Comparison of ENCODE assay signal across 11 cellular contexts in the genomic region with DNA sequence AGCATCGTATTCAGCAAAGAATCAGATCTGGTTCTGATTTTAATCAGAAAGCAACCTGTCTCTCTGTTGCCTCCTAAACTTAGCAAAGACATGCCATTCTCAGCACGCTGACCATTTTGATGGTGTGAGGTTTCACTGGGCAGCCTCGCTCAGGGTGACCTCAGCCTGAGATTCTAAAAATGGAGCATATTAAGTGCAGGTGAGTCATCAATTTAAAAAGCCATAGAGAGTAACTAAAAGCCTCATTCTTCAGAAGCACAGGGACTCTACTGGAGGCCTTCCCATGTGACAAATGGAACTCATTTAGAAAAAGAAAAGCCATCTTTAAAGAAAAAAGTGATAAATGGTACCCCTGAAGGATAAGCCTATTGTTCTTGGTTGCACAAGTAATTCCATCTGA.
DNase-seq lines count a peak whose midpoint lies in the region; ATAC-seq and TF ChIP-seq lines count a peak whose summit lies in the region.
"Had no signal": no experiment of that assay in that cellular context is flagged by ENCODE, and none has a peak within 500 bp of the region (broad histone marks: within the 10 kb centered on the region; RNA-seq: fewer than 3 reads in every experiment).

No MANE protein-coding gene starts in this region.

- no peaks in the 10 kb centered on the region for H3K4me1 Mint-ChIP-seq in naive thymus-derived CD4-positive, alpha-beta T cell

- no peaks in the 10 kb centered on the region for H3K9me3 Mint-ChIP-seq in naive thymus-derived CD4-positive, alpha-beta T cell
- H3K9me3 Mint-ChIP-seq: T-helper 1 cell treated with Interleukin-12 subunit alpha and Interleukin-12 subunit beta and Interleukin-4 antibody, amounts not matched to agents 30 μg/mL and 1 μg/mL, for 36 hours had no signal

- H3K4me3 ChIP-seq in SJCRH30 (no peak overlapping the region), cardiac muscle cell (no peak overlapping the region), thoracic aorta (peak overlapping the region; percentile 56)
- no peak overlapping the region for H3K4me3 ChIP-seq in naive thymus-derived CD4-positive, alpha-beta T cell (ENCODE audit: low read length)

- TF ChIP-seq CTCF in cardiac muscle cell (IDR thresholded peaks at IDR 0.05; ENCODE audit: low read depth, low read length) (no peak), thoracic aorta (IDR thresholded peaks at IDR 0.05) (no peak)

- H3K36me3 ChIP-seq in SJCRH30: no peaks in the 10 kb centered on the region
- peaks cover 5% of the 10 kb centered on the region for H3K36me3 ChIP-seq in cardiac muscle cell
- H3K36me3 ChIP-seq in thoracic aorta: no peaks in the 10 kb centered on the region
- H3K36me3 ChIP-seq in naive thymus-derived CD4-positive, alpha-beta T cell (ENCODE audit: control insufficient read depth in 2 of 3, insufficient read depth in 3 of 3, low read length in 3 of 3): no peaks in the 10 kb centered on the region

- H3K27me3 ChIP-seq in SJCRH30 (no peaks in the 10 kb centered on the region), cardiac muscle cell (no peaks in the 10 kb centered on the region), thoracic aorta (replicated peaks; ENCODE audit: insufficient read depth) (no peaks in the 10 kb centered on the region)
- no peaks in the 10 kb centered on the region for H3K27me3 ChIP-seq in naive thymus-derived CD4-positive, alpha-beta T cell (ENCODE audit: control insufficient read depth in 2 of 2, insufficient read depth in 2 of 2, low read length in 2 of 2)

- CTCF ChIA-PET in naive thymus-derived CD4-positive, alpha-beta T cell (lab: Charles Lee): no interaction called here

- intact Hi-C loops in naive thymus-derived CD4-positive, alpha-beta T cell (cut with micrococcal nuclease): no loop called here

- no peak overlapping the region for H3K27ac ChIP-seq in SJCRH30
- peak overlapping the region; percentile 79 for H3K27ac ChIP-seq in cardiac muscle cell
- H3K27ac ChIP-seq in thoracic aorta: peak overlapping the region; percentile 60 to 84
- H3K27ac ChIP-seq in naive thymus-derived CD4-positive, alpha-beta T cell (ENCODE audit: low read depth, low read length): no peak overlapping the region

- H3K36me3 Mint-ChIP-seq in naive thymus-derived CD4-positive, alpha-beta T cell: no peaks in the 10 kb centered on the region

- POLR2A ChIA-PET in naive thymus-derived CD4-positive, alpha-beta T cell (lab: Charles Lee): no interaction called here

- ATAC-seq in GM19463 (IDR thresholded peaks at IDR 0.05; ENCODE audit: unreplicated experiment) (peak; percentile 89), thoracic aorta (ENCODE audit: insufficient number of reproducible peaks, low FRiP score, low read depth) (peak; percentile 59), HG03139 (IDR thresholded peaks at IDR 0.05; ENCODE audit: unreplicated experiment) (no peak)
- ATAC-seq in naive thymus-derived CD4-positive, alpha-beta T cell: no peak

- no peak overlapping the region for H3K4me3 Mint-ChIP-seq in naive thymus-derived CD4-positive, alpha-beta T cell
- H3K4me3 Mint-ChIP-seq: T-helper 1 cell treated with Interleukin-12 subunit alpha and Interleukin-12 subunit beta and Interleukin-4 antibody, amounts not matched to agents 30 μg/mL and 1 μg/mL, for 36 hours had no signal

- DNase-seq in SJCRH30 (peak; percentile 29 to 39), cardiac muscle cell (ENCODE audit: low read depth in 1 of 2, low spot score in 1 of 2) (peak in 1 of 2 donors; percentile 32), thoracic aorta (ENCODE audit: low spot score) (peak; percentile 39), SIG-M5 treated with dmso at 0.1 percent for 504 hours (lab: John Stamatoyannopoulos, UW; ENCODE audit: unreplicated experiment) (no peak)
- DNase-seq in naive thymus-derived CD4-positive, alpha-beta T cell: no peak
- DNase-seq in stimulated activated CD4-positive, alpha-beta T cell treated with anti-CD3 and anti-CD28 coated beads, Interleukin-4, amount 100 ng/mL, for 24 hours: no peak
- DNase-seq: activated effector memory CD4-positive, alpha-beta T cell treated with Interleukin-2 at 50 U/mL for 16 hours; NCI-H2029 had no signal

- peaks cover 6% of the 10 kb centered on the region; the same call in 1 of the 2 replicates for H3K4me1 ChIP-seq in SJCRH30
- peaks cover 45% of the 10 kb centered on the region for H3K4me1 ChIP-seq in cardiac muscle cell (ENCODE audit: low read depth)
- peaks cover 13 to 71% of the 10 kb centered on the region in 2 donors for H3K4me1 ChIP-seq in thoracic aorta (ENCODE audit: control insufficient read depth in 1 of 2, low read depth in 2 of 2)
- H3K4me1 ChIP-seq in naive thymus-derived CD4-positive, alpha-beta T cell (ENCODE audit: control insufficient read depth in 2 of 2, insufficient read depth in 2 of 2, low read length in 2 of 2): no peaks in the 10 kb centered on the region

- H3K9me3 ChIP-seq in SJCRH30 (replicated peaks) (no peaks in the 10 kb centered on the region), cardiac muscle cell (ENCODE audit: low read depth) (no peaks in the 10 kb centered on the region), thoracic aorta (no peaks in the 10 kb centered on the region)
- no peaks in the 10 kb centered on the region for H3K9me3 ChIP-seq in naive thymus-derived CD4-positive, alpha-beta T cell (ENCODE audit: control insufficient read depth in 2 of 3, low read length in 3 of 3)

- H3K27me3 Mint-ChIP-seq in naive thymus-derived CD4-positive, alpha-beta T cell: peaks cover 0 to 16% (median 7%) of the 10 kb centered on the region in 5 donors

- H3K27ac Mint-ChIP-seq in naive thymus-derived CD4-positive, alpha-beta T cell: no peak overlapping the region
- H3K27ac Mint-ChIP-seq: T-helper 1 cell treated with Interleukin-12 subunit alpha and Interleukin-12 subunit beta and Interleukin-4 antibody, amounts not matched to agents 30 μg/mL and 1 μg/mL, for 36 hours had no signal

Comparison
In these comparisons a context has a peak if more than half of its experiments do, and no peak if none do; other contexts are left out.
1. ATAC-seq: peak in GM19463 (single experiment) and thoracic aorta (single experiment); none in HG03139 (single experiment) and naive thymus-derived CD4-positive, alpha-beta T cell (single experiment).
2. DNase-seq: peak in SJCRH30 (2 of 2) and thoracic aorta (single experiment); none in naive thymus-derived CD4-positive, alpha-beta T cell (0 of 9), stimulated activated CD4-positive, alpha-beta T cell treated with anti-CD3 and anti-CD28 coated beads, Interleukin-4, amount 100 ng/mL, for 24 hours (single experiment) and SIG-M5 treated with dmso at 0.1 percent for 504 hours (single experiment).
3. H3K27ac ChIP-seq: peak in cardiac muscle cell (single experiment) and thoracic aorta (2 of 2); none in SJCRH30 (single experiment) and naive thymus-derived CD4-positive, alpha-beta T cell (single experiment).